In genomic region chr2:209094221-209094620, GRCh38 we compare ENCODE assay signal across 1 cellular context.
TF ChIP-seq lines count a peak whose summit lies in the region.

No MANE protein-coding gene starts in this region.

TF ChIP-seq in WTC11, 78 proteins besides CTCF, POLR2A, EP300 and RAD21 (continued from another document):
- no peak for TF ChIP-seq FOXP4 (CRISPR knock-in tag; IDR thresholded peaks at IDR 0.05)
